29 cellular contexts compared by ENCODE assay signal in genomic region chr19:16620018-16620417, GRCh38. TPM values are rescaled to one million over a fixed set of nuclear protein-coding genes. Genes with fewer than 3 reads are reported as not detected.
A peak's percentile ranks its signal among the peaks of the same experiment; 100 is the strongest.
DNase-seq lines count a peak whose midpoint lies in the region; ATAC-seq and TF ChIP-seq lines count a peak whose summit lies in the region.
"Had no signal": no experiment of that assay in that cellular context is flagged by ENCODE, and none has a peak within 500 bp of the region (broad histone marks: within the 10 kb centered on the region; RNA-seq: fewer than 3 reads in every experiment).

No MANE protein-coding gene starts in this region.

- H3K27me3 ChIP-seq in neural progenitor cell: no peaks in the 10 kb centered on the region
- no peaks in the 10 kb centered on the region for H3K27me3 ChIP-seq in stomach smooth muscle (ENCODE audit: control insufficient read depth in 1 of 2, insufficient read depth in 2 of 2, low read length in 2 of 2)
- H3K27me3 ChIP-seq: hepatocyte, upper lobe of right lung had no signal

- H3K27ac Mint-ChIP-seq in neural progenitor cell: no peak overlapping the region
- H3K27ac Mint-ChIP-seq: activated naive CD4-positive, alpha-beta T cell treated with anti-CD3 and anti-CD28 coated beads, Interleukin-2, amount 50 U/mL, for 24 hours; progenitor cell of endocrine pancreas; T-helper 17 cell had no signal

- H3K4me3 ChIP-seq in neural progenitor cell (no peak overlapping the region), stomach smooth muscle (ENCODE audit: low read length in 2 of 2) (no peak overlapping the region)
- H3K4me3 ChIP-seq: coronary artery, HAP-1, hepatocyte, upper lobe of right lung had no signal

- H3K27ac ChIP-seq in RWPE1 (peak overlapping the region; percentile 30), neural progenitor cell (no peak overlapping the region), stomach smooth muscle (ENCODE audit: low read length) (peak overlapping the region; percentile 31)
- H3K27ac ChIP-seq: coronary artery, hepatocyte, upper lobe of right lung had no signal

- H3K9me3 Mint-ChIP-seq in neural progenitor cell: no peaks in the 10 kb centered on the region
- H3K9me3 Mint-ChIP-seq: activated naive CD4-positive, alpha-beta T cell treated with anti-CD3 and anti-CD28 coated beads, Interleukin-2, amount 50 U/mL, for 24 hours; effector memory CD8-positive, alpha-beta T cell; memory B cell had no signal

- H3K9ac ChIP-seq in neural progenitor cell (peak overlapping the region; percentile 52), stomach smooth muscle (ENCODE audit: low read length in 2 of 2) (peak overlapping the region in 1 of 2 donors; percentile 31)
- H3K9ac ChIP-seq: SK-N-SH had no signal

- no peak overlapping the region for H3K4me2 ChIP-seq in neural progenitor cell
- H3K4me2 ChIP-seq: hepatocyte, SK-N-SH had no signal

- ATAC-seq in left ventricle myocardium superior: peak; percentile 18
- ATAC-seq in Right ventricle myocardium inferior: no peak
- ATAC-seq: activated CD8-positive, alpha-beta memory T cell treated with anti-CD3 and anti-CD28 coated beads, Interleukin-2, amount 10 ng/mL, durations not matched to agents 7 days and 5 days; T-helper 17 cell had no signal

- no peak overlapping the region for H3K4me3 Mint-ChIP-seq in neural progenitor cell
- H3K4me3 Mint-ChIP-seq: activated CD8-positive, alpha-beta memory T cell treated with anti-CD3 and anti-CD28 coated beads, Interleukin-2, amount 10 ng/mL, durations not matched to agents 7 days and 5 days; activated naive CD4-positive, alpha-beta T cell treated with anti-CD3 and anti-CD28 coated beads, Interleukin-2, amount 50 U/mL, for 24 hours; T-helper 17 cell had no signal

- H3K4me1 ChIP-seq in neural progenitor cell: no peaks in the 10 kb centered on the region
- peaks cover 42% of the 10 kb centered on the region for H3K4me1 ChIP-seq in stomach smooth muscle (ENCODE audit: control insufficient read depth, insufficient read depth, low read length)
- H3K4me1 ChIP-seq: HAP-1 had no signal

- peaks cover 8% of the 10 kb centered on the region for H3K4me1 Mint-ChIP-seq in neural progenitor cell

- DNase-seq in left ventricle myocardium superior (peak; percentile 26), Right ventricle myocardium inferior (ENCODE audit: missing footprints) (no peak), RWPE1 (ENCODE audit: low spot score) (no peak), neural progenitor cell (ENCODE audit: low spot score) (no peak), DMS153 treated with DMSO at 0.1 percent for 48 hours (lab: John Stamatoyannopoulos, UW; ENCODE audit: unreplicated experiment) (no peak), DMS79 treated with DMSO at 0.1 percent for 48 hours (lab: John Stamatoyannopoulos, UW) (no peak)
- no peak for DNase-seq in activated naive CD4-positive, alpha-beta T cell (lab: John Stamatoyannopoulos, UW)
- DNase-seq: activated CD4-positive, alpha-beta T cell treated with anti-CD3 and anti-CD28 coated beads for 4 hours; activated CD8-positive, alpha-beta memory T cell treated with anti-CD3 and anti-CD28 coated beads, Interleukin-2, amount 10 ng/mL, durations not matched to agents 7 days and 5 days; DMS79; effector memory CD8-positive, alpha-beta T cell; erythroblast; IMR-90; left cardiac atrium; NCI-H1092 treated with DMSO at 0.1 percent for 48 hours; NCI-H187; NCI-H524 treated with DMSO at 0.1 percent for 48 hours; RPMI8226; SK-N-SH; T-helper 17 cell; upper lobe of right lung had no signal

- no peaks in the 10 kb centered on the region for H3F3A ChIP-seq in neural progenitor cell (ENCODE audit: low read depth)

- H2AFZ ChIP-seq in neural progenitor cell (replicated peaks): no peak overlapping the region
- H2AFZ ChIP-seq: hepatocyte had no signal

- TF ChIP-seq CTCF in RWPE1 (conservative IDR thresholded peaks at IDR 0.05; ENCODE audit: low read depth): no peak
- no peak for TF ChIP-seq CTCF in neural progenitor cell (IDR thresholded peaks at IDR 0.05)

- H3K36me3 Mint-ChIP-seq in neural progenitor cell: peaks cover 1% of the 10 kb centered on the region
- H3K36me3 Mint-ChIP-seq: activated naive CD4-positive, alpha-beta T cell treated with anti-CD3 and anti-CD28 coated beads, Interleukin-2, amount 50 U/mL, for 24 hours; memory B cell had no signal

- no peaks in the 10 kb centered on the region for H3K36me3 ChIP-seq in neural progenitor cell
- H3K36me3 ChIP-seq in stomach smooth muscle (ENCODE audit: control insufficient read depth in 2 of 2, insufficient read depth in 2 of 2, low read length in 2 of 2): peaks cover 0 to 7% of the 10 kb centered on the region in 2 donors

- intact Hi-C loops in left ventricle myocardium superior (cut with micrococcal nuclease): no loop called here
- intact Hi-C loops in Right ventricle myocardium inferior (cut with DNase I): no loop called here

- H3K79me2 ChIP-seq in neural progenitor cell (ENCODE audit: low read depth): peaks cover 100% of the 10 kb centered on the region

- H3K9me3 ChIP-seq in neural progenitor cell (ENCODE audit: low read depth): no peaks in the 10 kb centered on the region
- no peaks in the 10 kb centered on the region for H3K9me3 ChIP-seq in stomach smooth muscle (ENCODE audit: control insufficient read depth in 2 of 2, low read length in 2 of 2)
- H3K9me3 ChIP-seq: Caco-2, HAP-1, SK-N-SH, upper lobe of right lung had no signal

- H4K20me1 ChIP-seq in neural progenitor cell (ENCODE audit: low read depth): peaks cover 89% of the 10 kb centered on the region

- CTCF ChIA-PET in RWPE1 (lab: Yijun Ruan, JAX): no interaction called here

- POLR2A ChIA-PET in RWPE1 (lab: Yijun Ruan, JAX; ENCODE audit: low non-redundant PET): interaction anchor here (0.6 kb wide), 1 partner anchor 10 kb away, joined by 3 read pairs; no protein-coding TSS in a partner anchor

- H3K27me3 Mint-ChIP-seq in neural progenitor cell (ENCODE audit: insufficient read depth, low read depth): no peaks in the 10 kb centered on the region
- H3K27me3 Mint-ChIP-seq: activated CD8-positive, alpha-beta memory T cell treated with anti-CD3 and anti-CD28 coated beads, Interleukin-2, amount 10 ng/mL, durations not matched to agents 7 days and 5 days; activated naive CD4-positive, alpha-beta T cell treated with anti-CD3 and anti-CD28 coated beads, Interleukin-2, amount 50 U/mL, for 24 hours; effector memory CD8-positive, alpha-beta T cell; memory B cell; progenitor cell of endocrine pancreas; T-helper 17 cell had no signal

RNA-seq across cellular contexts. Expression of gene MED26, which starts 8.0 kb away (rescaled TPM):
- total RNA-seq in left ventricle myocardium superior (4.9 TPM), Right ventricle myocardium inferior (6.1 TPM), neural progenitor cell (ENCODE audit: low replicate concordance) (7.4 and 8.6 TPM in 2 replicates)

RNA-seq across cellular contexts. Expression of gene SMIM7, which starts 39.9 kb away (rescaled TPM):
- total RNA-seq in left ventricle myocardium superior: 32.5 TPM
- 30.8 TPM for total RNA-seq in Right ventricle myocardium inferior
- 65.3 and 105 TPM in 2 replicates for total RNA-seq in neural progenitor cell (ENCODE audit: low replicate concordance)

RNA-seq across cellular contexts. Expression of gene TMEM38A, which starts 40.9 kb away (rescaled TPM):
- total RNA-seq in left ventricle myocardium superior (50.5 TPM), Right ventricle myocardium inferior (42.7 TPM), neural progenitor cell (ENCODE audit: low replicate concordance) (0.36 and 1.5 TPM in 2 replicates)

RNA-seq across cellular contexts. Expression of gene SLC35E1, which starts 47.8 kb away (rescaled TPM):
- total RNA-seq in left ventricle myocardium superior: 22.9 TPM
- 23.5 TPM for total RNA-seq in Right ventricle myocardium inferior
- total RNA-seq in neural progenitor cell (ENCODE audit: low replicate concordance): 16.4 and 24.8 TPM in 2 replicates

Comparison
In these comparisons a context has a peak if more than half of its experiments do, and no peak if none do; other contexts are left out.
1. RNA of gene TMEM38A, which starts 40.9 kb away (total RNA-seq): 50.5 TPM in left ventricle myocardium superior (single experiment) and 42.7 TPM in Right ventricle myocardium inferior (single experiment); 0.36 to 1.5 TPM in neural progenitor cell; every median in the first group is over 10 times any median in the second.